In the genomic region with DNA sequence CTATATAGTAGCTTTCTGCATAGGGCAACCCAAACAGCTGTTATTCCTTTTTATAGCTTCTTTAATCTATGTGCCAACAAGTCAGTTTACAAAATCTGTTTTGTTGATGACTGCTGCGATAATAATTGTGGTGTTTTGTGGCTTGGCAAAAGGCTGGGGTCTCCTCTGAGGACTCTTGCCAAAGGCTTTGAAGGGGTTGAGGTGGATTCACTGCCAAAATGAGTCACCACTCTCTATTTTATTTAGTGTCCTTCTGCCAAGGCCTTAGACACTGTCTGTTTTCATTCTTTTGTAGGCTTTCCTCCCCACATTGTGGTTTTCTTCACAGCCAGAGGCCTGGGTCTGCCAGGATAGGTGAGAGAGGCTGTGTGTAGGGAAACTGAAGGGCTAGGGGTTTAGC, we compare ENCODE assay signal across 1 cellular context.
TF ChIP-seq lines count a peak whose summit lies in the region.

No MANE protein-coding gene starts in this region.

TF ChIP-seq in GM23338, 12 proteins besides CTCF, POLR2A, EP300 and RAD21 (continued from another document):
- no peak for TF ChIP-seq ZNF462 (CRISPR knock-in tag; IDR thresholded peaks at IDR 0.05)
- TF ChIP-seq EZH2 (IDR thresholded peaks at IDR 0.05; ENCODE audit: low read depth, unreplicated experiment), result no peak
- TF ChIP-seq REST (IDR thresholded peaks at IDR 0.05; ENCODE audit: unreplicated experiment), result no peak
- no peak for TF ChIP-seq EZH2phosphoT487 (IDR thresholded peaks at IDR 0.05; ENCODE audit: unreplicated experiment)
- TF ChIP-seq, protein P1, sequence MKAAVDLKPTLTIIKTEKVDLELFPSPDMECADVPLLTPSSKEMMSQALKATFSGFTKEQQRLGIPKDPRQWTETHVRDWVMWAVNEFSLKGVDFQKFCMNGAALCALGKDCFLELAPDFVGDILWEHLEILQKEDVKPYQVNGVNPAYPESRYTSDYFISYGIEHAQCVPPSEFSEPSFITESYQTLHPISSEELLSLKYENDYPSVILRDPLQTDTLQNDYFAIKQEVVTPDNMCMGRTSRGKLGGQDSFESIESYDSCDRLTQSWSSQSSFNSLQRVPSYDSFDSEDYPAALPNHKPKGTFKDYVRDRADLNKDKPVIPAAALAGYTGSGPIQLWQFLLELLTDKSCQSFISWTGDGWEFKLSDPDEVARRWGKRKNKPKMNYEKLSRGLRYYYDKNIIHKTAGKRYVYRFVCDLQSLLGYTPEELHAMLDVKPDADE (IDR thresholded peaks at IDR 0.05), result no peak
- TF ChIP-seq ZNF331 (CRISPR knock-in tag; IDR thresholded peaks at IDR 0.05; ENCODE audit: low read depth), result no peak
- no peak for TF ChIP-seq POLR2AphosphoS5 (IDR thresholded peaks at IDR 0.05; ENCODE audit: low read depth)
